ENCODE assay signal across 31 cellular contexts in the genomic region with DNA sequence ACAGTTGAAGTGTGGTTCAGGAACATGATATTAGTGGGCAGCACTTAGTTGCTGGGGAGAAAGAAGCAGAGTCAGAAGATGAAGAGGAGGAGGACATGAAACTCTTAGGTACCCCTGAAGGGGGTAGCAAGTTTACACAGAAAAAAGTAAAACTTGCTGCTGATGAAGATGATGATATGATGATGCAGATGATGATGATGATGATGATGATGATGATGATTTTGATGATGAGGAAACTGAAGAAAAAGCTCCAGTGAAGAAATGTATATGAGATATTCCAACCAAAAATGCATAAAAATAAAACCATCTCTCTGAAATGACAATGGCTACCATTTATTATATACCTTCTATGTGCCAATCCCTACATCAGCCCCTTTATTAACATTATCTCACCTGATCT. TPM values are rescaled to one million over a fixed set of nuclear protein-coding genes. Genes with fewer than 3 reads are reported as not detected.
"Had no signal": no experiment of that assay in that cellular context is flagged by ENCODE, and none has a peak within 500 bp of the region (broad histone marks: within the 10 kb centered on the region; RNA-seq: fewer than 3 reads in every experiment).

No MANE protein-coding gene starts in this region.

- H3K27ac ChIP-seq: stomach, suprapubic skin, testis, thoracic aorta, thyroid gland, tibial artery, tibial nerve, transverse colon, upper lobe of left lung, upper lobe of right lung, uterus, vagina had no signal

- H3K36me3 ChIP-seq: stomach, suprapubic skin, thoracic aorta, thyroid gland, tibial artery, tibial nerve, transverse colon, upper lobe of left lung, upper lobe of right lung, uterus, vagina had no signal

- H3K4me1 ChIP-seq: stomach, suprapubic skin, testis, thyroid gland, tibial artery, tibial nerve, transverse colon, upper lobe of left lung, upper lobe of right lung, uterus, vagina had no signal

- H3K9me3 ChIP-seq: testis, thoracic aorta, thyroid gland, transverse colon, upper lobe of right lung, uterus, vagina had no signal

- H3K4me3 ChIP-seq: stomach, suprapubic skin, testis, thoracic aorta, thyroid gland, tibial artery, tibial nerve, transverse colon, upper lobe of left lung, upper lobe of right lung, uterus, vagina had no signal

- H3K27me3 ChIP-seq: stomach, suprapubic skin, testis, thyroid gland, tibial artery, tibial nerve, transverse colon, upper lobe of left lung, upper lobe of right lung, uterus, vagina had no signal

- DNase-seq: stimulated activated CD4-positive, alpha-beta T cell treated with anti-CD3 and anti-CD28 coated beads, Interleukin-2, amount 100 ng/mL, for 48 hours; stimulated activated CD4-positive, alpha-beta T cell treated with anti-CD3 and anti-CD28 coated beads, Interleukin-4, amount 100 ng/mL, for 1 hour; stimulated activated CD4-positive, alpha-beta T cell treated with anti-CD3 and anti-CD28 coated beads, Interleukin-4, amount 100 ng/mL, for 24 hours; stimulated activated CD4-positive, alpha-beta T cell treated with anti-CD3 and anti-CD28 coated beads, Interleukin-4, amount 100 ng/mL, for 4 hours; stimulated activated CD8-positive, alpha-beta memory T cell treated with anti-CD3 and anti-CD28 coated beads, Interleukin-4, amount 100 ng/mL, for 48 hours; stimulated activated naive B cell treated with anti-CD40 and anti-IgM and Interleukin-4, amounts not matched to agents 10 μg/mL and 1 μg/mL and 100 μg/mL, for 72 hours; stimulated activated naive CD4-positive, alpha-beta T cell; stimulated activated naive CD4-positive, alpha-beta T cell treated with Interleukin-2 at 50 U/mL for 16 hours; stimulated activated naive CD8-positive, alpha-beta T cell treated with anti-CD3 and anti-CD28 coated beads, Interleukin-15, amount 100 ng/mL, for 72 hours; stimulated activated naive CD8-positive, alpha-beta T cell treated with anti-CD3 and anti-CD28 coated beads, Interleukin-15, Interleukin-2, amounts not matched to agents 100 U/mL and 50 U/mL, for 24 hours; stomach; substantia nigra; testis; thyroid gland; tibial artery; transverse colon; trophoblast cell; upper lobe of left lung; upper lobe of right lung; uterus had no signal

- ATAC-seq: stimulated activated effector memory CD8-positive, alpha-beta T cell treated with anti-CD3 and anti-CD28 coated beads, Interleukin-12 subunit alpha, Interleukin-12 subunit beta, amount 100 ng/mL, for 72 hours; stimulated activated memory B cell treated with anti-CD40 and anti-IgM and Interleukin-4, amounts not matched to agents 10 μg/mL and 1 μg/mL and 100 μg/mL, for 72 hours; stimulated activated naive B cell treated with anti-CD40 and anti-IgM and Interleukin-4, amounts not matched to agents 10 μg/mL and 1 μg/mL and 100 μg/mL, for 72 hours; stimulated activated naive CD8-positive, alpha-beta T cell treated with anti-CD3 and anti-CD28 coated beads, Interleukin-15, amount 100 ng/mL, for 72 hours; stimulated activated naive CD8-positive, alpha-beta T cell treated with anti-CD3 and anti-CD28 coated beads, Interleukin-15, Interleukin-2, amounts not matched to agents 100 U/mL and 50 U/mL, for 24 hours; upper lobe of right lung had no signal

- FAIRE-seq: urothelium cell line had no signal

RNA-seq across cellular contexts. Expression of a gene that starts 39.9 kb away (rescaled TPM):
- total RNA-seq: stomach, subcutaneous adipose tissue, suprapubic skin, temporal lobe, testis, thoracic aorta, thyroid gland, tibial nerve, transverse colon, upper lobe of right lung, ureter, urinary bladder, vagina had no signal
- polyA plus RNA-seq: stomach, urinary bladder had no signal
